ENCODE assay signal across 9 cellular contexts in genomic region chr4:146340798-146341197, GRCh38.
DNase-seq lines count a peak whose midpoint lies in the region; ATAC-seq and TF ChIP-seq lines count a peak whose summit lies in the region.
"Had no signal": no experiment of that assay in that cellular context is flagged by ENCODE, and none has a peak within 500 bp of the region (broad histone marks: within the 10 kb centered on the region; RNA-seq: fewer than 3 reads in every experiment).

No MANE protein-coding gene starts in this region.

- H3K4me3 Mint-ChIP-seq in activated naive CD4-positive, alpha-beta T cell treated with anti-CD3 and anti-CD28 coated beads, Interleukin-2, amount 10 ng/mL, durations not matched to agents 7 days and 5 days = no peak overlapping the region

- H3K9ac ChIP-seq in MM.1S (ENCODE audit: low read length) = no peak overlapping the region

- no peaks in the 10 kb centered on the region for H3K9me2 ChIP-seq in MM.1S (replicated peaks; ENCODE audit: insufficient read depth, low read length)

- CTCF ChIA-PET in activated naive CD4-positive, alpha-beta T cell treated with anti-CD3 and anti-CD28 coated beads, Interleukin-2, amount 10 ng/mL, durations not matched to agents 7 days and 5 days (lab: Charles Lee) = interaction anchor here (1.0 to 1.9 kb wide), 2 partner anchors 15 to 756 kb away, joined by 4 to 8 read pairs; no protein-coding TSS in a partner anchor

- H3K4me1 ChIP-seq in MM.1S (ENCODE audit: low read length) = peaks cover 21% of the 10 kb centered on the region

- no peaks in the 10 kb centered on the region for H3F3A ChIP-seq in MM.1S (ENCODE audit: insufficient read depth, low read length)

- no peaks in the 10 kb centered on the region for H4K20me1 ChIP-seq in MM.1S (ENCODE audit: insufficient read depth, low read length)

- no peak overlapping the region for H3K27ac Mint-ChIP-seq in activated naive CD4-positive, alpha-beta T cell treated with anti-CD3 and anti-CD28 coated beads, Interleukin-2, amount 10 ng/mL, durations not matched to agents 7 days and 5 days

- H3K9me3 Mint-ChIP-seq in activated naive CD4-positive, alpha-beta T cell treated with anti-CD3 and anti-CD28 coated beads, Interleukin-2, amount 10 ng/mL, durations not matched to agents 7 days and 5 days = no peaks in the 10 kb centered on the region

- no peaks in the 10 kb centered on the region for H3K79me2 ChIP-seq in MM.1S (ENCODE audit: low read length)

- H3K4me3 ChIP-seq in MM.1S (ENCODE audit: low read length) (no peak overlapping the region), retinal pigment epithelial cell (ENCODE audit: low read length) (no peak overlapping the region)
- H3K4me3 ChIP-seq: skin epidermis had no signal

- DNase-seq in NOMO-1 treated with DMSO at 0.1 percent for 48 hours (lab: John Stamatoyannopoulos, UW; ENCODE audit: unreplicated experiment) (peak; percentile 45), NOMO-1 treated with dmso at 0.1 percent for 144 hours (lab: John Stamatoyannopoulos, UW; ENCODE audit: unreplicated experiment) (no peak), MM.1S (peak; percentile 37), dermis blood vessel endothelial cell (peak; percentile 48), retinal pigment epithelial cell (ENCODE audit: low read depth) (peak; percentile 6), mesenteric fat pad (ENCODE audit: low spot score) (no peak), omental fat pad (ENCODE audit: low spot score) (no peak)
- no peak for DNase-seq in activated naive CD4-positive, alpha-beta T cell treated with anti-CD3 and anti-CD28 coated beads, Interleukin-2, amount 10 ng/mL, durations not matched to agents 7 days and 5 days

- H2AFZ ChIP-seq in MM.1S (ENCODE audit: low read length) = no peak overlapping the region

- H3K36me3 ChIP-seq in MM.1S (replicated peaks; ENCODE audit: insufficient read depth, low read length) = no peaks in the 10 kb centered on the region

- ATAC-seq in omental fat pad (ENCODE audit: low FRiP score) = no peak

- H3K27me3 ChIP-seq in MM.1S (replicated peaks; ENCODE audit: insufficient read depth, low read length) = no peaks in the 10 kb centered on the region

- no peaks in the 10 kb centered on the region for H3K36me3 Mint-ChIP-seq in activated naive CD4-positive, alpha-beta T cell treated with anti-CD3 and anti-CD28 coated beads, Interleukin-2, amount 10 ng/mL, durations not matched to agents 7 days and 5 days

- no peaks in the 10 kb centered on the region for H3K9me3 ChIP-seq in MM.1S (replicated peaks; ENCODE audit: insufficient read depth, low read length)

- H3K27me3 Mint-ChIP-seq in activated naive CD4-positive, alpha-beta T cell treated with anti-CD3 and anti-CD28 coated beads, Interleukin-2, amount 10 ng/mL, durations not matched to agents 7 days and 5 days = no peaks in the 10 kb centered on the region

- H3K4me2 ChIP-seq in MM.1S (ENCODE audit: low read depth, low read length) = no peak overlapping the region

- no peaks in the 10 kb centered on the region for H3K4me1 Mint-ChIP-seq in activated naive CD4-positive, alpha-beta T cell treated with anti-CD3 and anti-CD28 coated beads, Interleukin-2, amount 10 ng/mL, durations not matched to agents 7 days and 5 days

- no peak overlapping the region for H3K27ac ChIP-seq in MM.1S (ENCODE audit: low read length)
- H3K27ac ChIP-seq: skin epidermis had no signal

- TF ChIP-seq CTCF in MM.1S (IDR thresholded peaks at IDR 0.05; ENCODE audit: low read length) = peak; percentile 42
- peak; percentile 51 for TF ChIP-seq CTCF in retinal pigment epithelial cell (conservative IDR thresholded peaks at IDR 0.05; ENCODE audit: low read depth, low read length)
- TF ChIP-seq CTCF in omental fat pad (IDR thresholded peaks at IDR 0.05) = no peak

Comparison
In these comparisons a context has a peak if more than half of its experiments do, and no peak if none do; other contexts are left out.
1. DNase-seq: peak in NOMO-1 treated with DMSO at 0.1 percent for 48 hours (single experiment), MM.1S (single experiment), dermis blood vessel endothelial cell (single experiment) and retinal pigment epithelial cell (single experiment); none in NOMO-1 treated with dmso at 0.1 percent for 144 hours (single experiment), mesenteric fat pad (single experiment), activated naive CD4-positive, alpha-beta T cell treated with anti-CD3 and anti-CD28 coated beads, Interleukin-2, amount 10 ng/mL, durations not matched to agents 7 days and 5 days (single experiment) and omental fat pad (single experiment).
2. CTCF ChIP-seq: peak in MM.1S (single experiment) and retinal pigment epithelial cell (single experiment); none in omental fat pad (0 of 3).